22 cellular contexts compared by ENCODE assay signal in genomic region chr10:91328320-91328984, GRCh38.
DNase-seq lines count a peak whose midpoint lies in the region; ATAC-seq, FAIRE-seq and TF ChIP-seq lines count a peak whose summit lies in the region.
"Had no signal": no experiment of that assay in that cellular context is flagged by ENCODE, and none has a peak within 500 bp of the region (broad histone marks: within the 10 kb centered on the region; RNA-seq: fewer than 3 reads in every experiment).

No MANE protein-coding gene starts in this region.

- no peaks in the 10 kb centered on the region for H3K9me1 ChIP-seq in K562 (ENCODE audit: control insufficient read depth, insufficient read depth, low read length)

- H3K36me3 ChIP-seq in HEK293 (ENCODE audit: control insufficient read depth in 2 of 2, insufficient read depth in 1 of 2, low read length in 2 of 2) (no peaks in the 10 kb centered on the region), K562 (ENCODE audit: control insufficient read depth, insufficient read depth, low read length) (no peaks in the 10 kb centered on the region), osteoblast (ENCODE audit: insufficient read depth, low read length) (no peaks in the 10 kb centered on the region)
- H3K36me3 ChIP-seq: BE2C had no signal

- FAIRE-seq in K562 (lab: Jason Lieb, UNC) = no peak
- FAIRE-seq: A204.1, G401.6, GM12891, GM19239, H54 had no signal

- H3K27me3 ChIP-seq in K562 (ENCODE audit: control insufficient read depth in 2 of 2, insufficient read depth in 2 of 2, low read length in 2 of 2) (no peaks in the 10 kb centered on the region), osteoblast (ENCODE audit: insufficient read depth, low read length) (no peaks in the 10 kb centered on the region)
- H3K27me3 ChIP-seq: BE2C had no signal

- H2AFZ ChIP-seq in K562 (ENCODE audit: low read depth, low read length) (no peak overlapping the region), osteoblast (ENCODE audit: low read length) (no peak overlapping the region)
- H2AFZ ChIP-seq: GM23338 had no signal

- no peak for ATAC-seq in K562
- no peak for ATAC-seq in GM21825 (IDR thresholded peaks at IDR 0.05; ENCODE audit: unreplicated experiment)
- ATAC-seq in HG02973 (IDR thresholded peaks at IDR 0.05; ENCODE audit: unreplicated experiment) = no peak
- ATAC-seq: GM23338 had no signal

- no peaks in the 10 kb centered on the region for H3K79me2 ChIP-seq in K562 (ENCODE audit: control insufficient read depth, insufficient read depth, low read length)
- no peaks in the 10 kb centered on the region for H3K79me2 ChIP-seq in osteoblast (ENCODE audit: insufficient read depth, low read length)

- H3K9ac ChIP-seq in K562 (ENCODE audit: insufficient read depth in 1 of 2, low read depth in 2 of 2, low read length in 2 of 2) = no peak overlapping the region

- no peak for TF ChIP-seq EP300 in K562 (IDR thresholded peaks at IDR 0.05; ENCODE audit: low read length)

- intact Hi-C loops in K562 (cut with micrococcal nuclease) = no loop called here

- H3K27ac ChIP-seq in HEK293 (ENCODE audit: extremely low read depth, low read depth, low read length) (no peak overlapping the region), K562 (ENCODE audit: extremely low read depth, low read depth, low read length) (no peak overlapping the region), osteoblast (ENCODE audit: low read depth, low read length) (no peak overlapping the region)

- TF ChIP-seq RAD21 in K562 (CRISPR knock-in tag; conservative IDR thresholded peaks at IDR 0.05 in 1 of 2, IDR thresholded peaks at IDR 0.05 in 1 of 2) = no peak

- POLR2A ChIA-PET in HEK293 (lab: Yijun Ruan, JAX) (no interaction called here), K562 (lab: Yijun Ruan, JAX) (no interaction called here)

- TF ChIP-seq CTCF in HEK293 (tag by site-specific recombination; IDR thresholded peaks at IDR 0.05) (no peak), K562 (IDR thresholded peaks at IDR 0.05 in 2 of 3, conservative IDR thresholded peaks at IDR 0.05 in 1 of 3; ENCODE audit: insufficient read depth in 2 of 3, low read depth in 1 of 3, low read length in 3 of 3) (no peak), osteoblast (IDR thresholded peaks at IDR 0.05; ENCODE audit: extremely low read depth, low read depth, low read length) (no peak)

- CTCF ChIA-PET in HEK293 (lab: Yijun Ruan, JAX) = interaction anchor here (0.7 kb wide), 2 partner anchors 322 to 662 kb away, joined by 3 to 4 read pairs; no protein-coding TSS in a partner anchor
- CTCF ChIA-PET in K562 (lab: Yijun Ruan, JAX; ENCODE audit: low intra/inter-chr PET ratio) = no interaction called here

- TF ChIP-seq POLR2A in K562 (conservative IDR thresholded peaks at IDR 0.05) = no peak

- H3K4me2 ChIP-seq in K562 (ENCODE audit: insufficient read depth, low read length) (no peak overlapping the region), osteoblast (ENCODE audit: insufficient read depth, low read length) (no peak overlapping the region)
- H3K4me2 ChIP-seq: GM23338 had no signal

- H4K20me1 ChIP-seq in K562 (replicated peaks; ENCODE audit: control insufficient read depth, insufficient read depth, low read length) = no peaks in the 10 kb centered on the region
- no peaks in the 10 kb centered on the region for H4K20me1 ChIP-seq in osteoblast (ENCODE audit: insufficient read depth, low read length)

- BruUV-seq in K562 (replicated peaks; lab: Mats Ljungman, UMichigan) = no TSS peak

- peak; percentile 16 for DNase-seq in NCI-H226
- no peak for DNase-seq in K562 (ENCODE audit: extremely low read depth in 1 of 4, low spot score in 3 of 4)
- DNase-seq in osteoblast (ENCODE audit: insufficient read length, low spot score, missing footprints) = peak; percentile 51
- DNase-seq in mucosa of gallbladder (ENCODE audit: low spot score) = no peak
- DNase-seq: ACHN; BE2C; C1 segment of cervical spinal cord; CD4-positive, CD25-positive, alpha-beta regulatory T cell; CD8-positive, alpha-beta memory T cell; COR-L47; DMS 273 treated with DMSO at 0.1 percent for 48 hours; HCEC 1CT; HFFc6 had no signal

- 4% methylated on average over 4 of the region's 4 CpGs for WGBS in K562 (ENCODE audit: insufficient coverage, low coverage, missing lambda C conversion rate)

- in situ Hi-C loops in K562 (cut with MboI) = no loop called here

- H3K4me1 ChIP-seq in HEK293 (ENCODE audit: control insufficient read depth, insufficient read depth, low read length) = no peaks in the 10 kb centered on the region
- no peaks in the 10 kb centered on the region for H3K4me1 ChIP-seq in K562 (replicated peaks in 1 of 2; ENCODE audit: control insufficient read depth in 2 of 2, insufficient read depth in 2 of 2, low read length in 2 of 2)
- no peaks in the 10 kb centered on the region for H3K4me1 ChIP-seq in osteoblast (ENCODE audit: insufficient read depth, low read length)
- H3K4me1 ChIP-seq: BE2C had no signal

- H3K9me3 ChIP-seq in HEK293 (ENCODE audit: control insufficient read depth, insufficient read depth, low read depth, low read length) = no peaks in the 10 kb centered on the region
- H3K9me3 ChIP-seq in K562 (replicated peaks; ENCODE audit: control insufficient read depth, insufficient read depth, low read depth, low read length) = 0 out of 2 replicates have a peak, but pooled peaks cover 2% of the 10 kb centered on the region
- H3K9me3 ChIP-seq in osteoblast (ENCODE audit: low read depth, low read length) = no peaks in the 10 kb centered on the region
- H3K9me3 ChIP-seq: BE2C had no signal

- no peak overlapping the region for H3K4me3 ChIP-seq in HEK293 (ENCODE audit: low read depth, low read length)
- no peak overlapping the region for H3K4me3 ChIP-seq in K562
- H3K4me3 ChIP-seq in osteoblast (ENCODE audit: insufficient read depth, low read length) = no peak overlapping the region
- H3K4me3 ChIP-seq: GM23338 had no signal

TF ChIP-seq in HEK293, 187 proteins besides CTCF, POLR2A, EP300 and RAD21 (continues in another document):
- TF ChIP-seq, protein P1, sequence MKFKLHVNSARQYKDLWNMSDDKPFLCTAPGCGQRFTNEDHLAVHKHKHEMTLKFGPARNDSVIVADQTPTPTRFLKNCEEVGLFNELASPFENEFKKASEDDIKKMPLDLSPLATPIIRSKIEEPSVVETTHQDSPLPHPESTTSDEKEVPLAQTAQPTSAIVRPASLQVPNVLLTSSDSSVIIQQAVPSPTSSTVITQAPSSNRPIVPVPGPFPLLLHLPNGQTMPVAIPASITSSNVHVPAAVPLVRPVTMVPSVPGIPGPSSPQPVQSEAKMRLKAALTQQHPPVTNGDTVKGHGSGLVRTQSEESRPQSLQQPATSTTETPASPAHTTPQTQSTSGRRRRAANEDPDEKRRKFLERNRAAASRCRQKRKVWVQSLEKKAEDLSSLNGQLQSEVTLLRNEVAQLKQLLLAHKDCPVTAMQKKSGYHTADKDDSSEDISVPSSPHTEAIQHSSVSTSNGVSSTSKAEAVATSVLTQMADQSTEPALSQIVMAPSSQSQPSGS (tag by site-specific recombination; IDR thresholded peaks at IDR 0.05; ENCODE audit: low read depth) = no peak
- TF ChIP-seq SCRT1 (tag by site-specific recombination; IDR thresholded peaks at IDR 0.05; ENCODE audit: borderline replicate concordance) (no peak), SETDB1 (IDR thresholded peaks at IDR 0.05; ENCODE audit: insufficient read length, low read length) (peak; percentile 79)

TF ChIP-seq in K562, 482 proteins besides CTCF, POLR2A, EP300 and RAD21:
- 0 out of 2 replicates have a peak, but pooled peaks have one; percentile 18 for TF ChIP-seq FOSL1 (tag; conservative IDR thresholded peaks at IDR 0.05)
- no peak for TF ChIP-seq NUFIP1 (IDR thresholded peaks at IDR 0.05; ENCODE audit: partially characterized antibody)
- peak; percentile 44 for TF ChIP-seq MEIS2 (IDR thresholded peaks at IDR 0.05; ENCODE audit: partially characterized antibody)
- TF ChIP-seq NFYB (IDR thresholded peaks at IDR 0.05; ENCODE audit: extremely low read depth, insufficient read length) = no peak

Comparison
In these comparisons a context has a peak if more than half of its experiments do, and no peak if none do; other contexts are left out.
1. DNase-seq: peak in NCI-H226 (single experiment) and osteoblast (single experiment); none in K562 (0 of 4) and mucosa of gallbladder (single experiment).
2. Of the 44 proteins assayed by ChIP-seq in both K562 and HEK293: peak only in K562: none; only in HEK293: SETDB1, ZNF184 and ZNF639; in both: none; in neither: 41.